In genomic region chr18:4119813-4120212, GRCh38 we compare ENCODE assay signal across 1 cellular context.
TF ChIP-seq lines count a peak whose summit lies in the region.

No MANE protein-coding gene starts in this region.

TF ChIP-seq in H1, 55 proteins besides CTCF, POLR2A, EP300 and RAD21:
- no peak for TF ChIP-seq CTBP2 (IDR thresholded peaks at IDR 0.05; ENCODE audit: borderline replicate concordance, insufficient read depth, insufficient read length, low read length)
- TF ChIP-seq BACH1 (IDR thresholded peaks at IDR 0.05; ENCODE audit: low read length), result no peak
- no peak for TF ChIP-seq SUZ12 (IDR thresholded peaks at IDR 0.05; ENCODE audit: low read length)
- no peak for TF ChIP-seq ATF3 (IDR thresholded peaks at IDR 0.05; ENCODE audit: insufficient read depth, low read depth, low read length)
- no peak for TF ChIP-seq TEAD4 (IDR thresholded peaks at IDR 0.05; ENCODE audit: low read depth, low read length)
- no peak for TF ChIP-seq MAFK (IDR thresholded peaks at IDR 0.05; ENCODE audit: low read depth, low read length)
- TF ChIP-seq POLR2AphosphoS5 (IDR thresholded peaks at IDR 0.05; ENCODE audit: low read depth, low read length), result no peak
- no peak for TF ChIP-seq USF2 (IDR thresholded peaks at IDR 0.05; ENCODE audit: low read length)
- no peak for TF ChIP-seq CREB1 (IDR thresholded peaks at IDR 0.05)
- no peak for TF ChIP-seq E2F6 (IDR thresholded peaks at IDR 0.05)
- TF ChIP-seq EZH2 (IDR thresholded peaks at IDR 0.05; ENCODE audit: low read depth, low read length, severe bottlenecking), result no peak
- no peak for TF ChIP-seq KDM4A (IDR thresholded peaks at IDR 0.05; ENCODE audit: low read depth, low read length, severe bottlenecking)
- TF ChIP-seq ASH2L (IDR thresholded peaks at IDR 0.05; ENCODE audit: low read length), result no peak
- no peak for TF ChIP-seq SIRT6 (IDR thresholded peaks at IDR 0.05; ENCODE audit: low read length)
- TF ChIP-seq RFX5 (IDR thresholded peaks at IDR 0.05; ENCODE audit: borderline replicate concordance, low read depth, low read length), result no peak
- TF ChIP-seq SIX5 (IDR thresholded peaks at IDR 0.05; ENCODE audit: low read depth, low read length), result no peak
- no peak for TF ChIP-seq NRF1 (IDR thresholded peaks at IDR 0.05; ENCODE audit: low read depth, low read length)
